Comparison of ENCODE assay signal across 22 cellular contexts in genomic region chr4:17316566-17316965, GRCh38.
"Had no signal": no experiment of that assay in that cellular context is flagged by ENCODE, and none has a peak within 500 bp of the region (broad histone marks: within the 10 kb centered on the region; RNA-seq: fewer than 3 reads in every experiment).

No MANE protein-coding gene starts in this region.

- H3K9me3 ChIP-seq: gastroesophageal sphincter, ovary, psoas muscle, thyroid gland had no signal

- H3K27ac ChIP-seq: gastroesophageal sphincter, heart left ventricle, ovary, psoas muscle, skin epidermis, thyroid gland, WERI-Rb-1 had no signal

- H3K4me1 ChIP-seq: gastroesophageal sphincter, heart left ventricle, psoas muscle, thyroid gland had no signal

- H3K36me3 ChIP-seq: gastroesophageal sphincter, heart left ventricle, ovary, thyroid gland, WERI-Rb-1 had no signal

- H3K4me3 ChIP-seq: gastroesophageal sphincter, heart left ventricle, ovary, psoas muscle, skin epidermis, thyroid gland had no signal

- DNase-seq: activated CD4-positive, alpha-beta T cell treated with anti-CD3 and anti-CD28 coated beads, Interleukin-2, amount 50 U/mL, for 1 hour; activated CD4-positive, CD25-positive, alpha-beta regulatory T cell treated with anti-CD3 and anti-CD28 coated beads, Interleukin-2, amount 50 U/mL, for 72 hours; activated CD8-positive, alpha-beta T cell treated with anti-CD3 and anti-CD28 coated beads, Interleukin-2, amount 10 ng/mL, durations not matched to agents 7 days and 5 days; activated T-cell treated with anti-CD3 and anti-CD28 coated beads, Interleukin-2, amount 50 U/mL, for 1 hour; amniotic stem cell; dermis blood vessel endothelial cell; effector CD8-positive, alpha-beta T cell; heart left ventricle; islet precursor cell; left cardiac atrium; midbrain; natural killer cell; ovary; psoas muscle; right cardiac atrium; stimulated activated CD4-positive, alpha-beta T cell treated with anti-CD3 and anti-CD28 coated beads, Interleukin-1b, Interleukin-23, amount 100 ng/mL, for 48 hours; substantia nigra; thyroid gland; WERI-Rb-1 had no signal

- ATAC-seq: activated CD8-positive, alpha-beta T cell treated with anti-CD3 and anti-CD28 coated beads, Interleukin-2, amount 10 ng/mL, durations not matched to agents 7 days and 5 days; activated T-helper 17 cell treated with anti-CD3 and anti-CD28 coated beads, Interleukin-2, amount 50 U/mL, for 72 hours; gastroesophageal sphincter; heart left ventricle; left cardiac atrium; natural killer cell; psoas muscle; right cardiac atrium had no signal

- H3K27me3 ChIP-seq: gastroesophageal sphincter, heart left ventricle, ovary, thyroid gland had no signal
